Comparison of ENCODE assay signal across 1 cellular context in the genomic region with DNA sequence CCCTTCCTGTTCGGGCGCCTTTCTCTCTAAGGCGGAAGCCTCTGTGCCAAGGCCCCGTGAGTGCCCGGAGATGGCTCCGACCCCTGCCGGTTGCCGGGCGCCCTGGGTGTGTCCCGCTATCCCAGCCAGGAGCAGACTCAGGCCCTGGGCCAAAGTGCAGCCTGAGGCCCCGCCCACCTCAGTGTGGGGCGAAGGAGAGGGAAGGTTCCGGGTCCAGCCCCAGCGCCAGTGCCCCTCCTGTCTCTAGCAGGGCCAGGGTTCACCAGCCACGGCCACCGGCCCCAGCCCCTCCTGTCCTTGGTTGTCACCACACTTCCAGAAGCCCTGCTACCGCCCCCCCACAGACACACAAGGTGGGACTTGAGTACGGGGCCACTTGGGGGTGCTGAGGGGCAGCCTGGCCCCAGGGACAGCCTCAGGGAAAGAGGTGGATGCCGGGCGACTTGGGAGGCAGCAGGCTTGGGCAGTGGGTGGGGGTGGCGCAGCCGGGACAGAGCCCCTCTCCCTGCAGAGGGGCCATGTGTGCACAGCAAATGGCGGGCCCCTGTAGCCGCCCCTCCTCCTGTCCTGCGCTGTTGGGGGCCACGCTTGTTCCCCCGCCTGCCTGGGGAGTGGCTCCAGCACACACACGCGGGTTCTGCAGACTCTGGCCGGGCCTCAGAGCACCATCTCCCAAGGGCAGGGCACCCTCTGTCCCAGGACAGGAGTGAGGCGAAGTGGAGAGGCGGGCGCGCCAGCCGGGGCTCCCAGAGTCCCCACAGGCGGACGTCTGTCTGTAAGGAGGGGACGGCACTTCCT.
TF ChIP-seq lines count a peak whose summit lies in the region.

No MANE protein-coding gene starts in this region.

TF ChIP-seq in HepG2, 621 proteins besides CTCF, POLR2A, EP300 and RAD21 (continued from another document and continues in another):
- TF ChIP-seq, protein P1, sequence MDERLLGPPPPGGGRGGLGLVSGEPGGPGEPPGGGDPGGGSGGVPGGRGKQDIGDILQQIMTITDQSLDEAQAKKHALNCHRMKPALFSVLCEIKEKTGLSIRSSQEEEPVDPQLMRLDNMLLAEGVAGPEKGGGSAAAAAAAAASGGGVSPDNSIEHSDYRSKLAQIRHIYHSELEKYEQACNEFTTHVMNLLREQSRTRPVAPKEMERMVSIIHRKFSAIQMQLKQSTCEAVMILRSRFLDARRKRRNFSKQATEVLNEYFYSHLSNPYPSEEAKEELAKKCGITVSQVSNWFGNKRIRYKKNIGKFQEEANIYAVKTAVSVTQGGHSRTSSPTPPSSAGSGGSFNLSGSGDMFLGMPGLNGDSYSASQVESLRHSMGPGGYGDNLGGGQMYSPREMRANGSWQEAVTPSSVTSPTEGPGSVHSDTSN (CRISPR knock-in tag; IDR thresholded peaks at IDR 0.05) = no peak
- TF ChIP-seq SAP130 (CRISPR knock-in tag; IDR thresholded peaks at IDR 0.05; ENCODE audit: low read depth) (peak; percentile 93), ZNF17 (CRISPR knock-in tag; IDR thresholded peaks at IDR 0.05) (no peak), RBM22 (optimal IDR thresholded peaks at IDR 0.05; ENCODE audit: low read length) (peak; percentile 26), GFI1 (CRISPR knock-in tag; IDR thresholded peaks at IDR 0.05; ENCODE audit: borderline replicate concordance) (peak; percentile 87), ZNF850 (CRISPR knock-in tag; conservative IDR thresholded peaks at IDR 0.05) (no peak), KAT2B (IDR thresholded peaks at IDR 0.05; ENCODE audit: borderline replicate concordance, low read depth, low read length) (no peak), RORA (CRISPR knock-in tag; IDR thresholded peaks at IDR 0.05) (no peak), CREM (IDR thresholded peaks at IDR 0.05) (peak; percentile 57; the same call in 1 of the 2 replicates), CREM (CRISPR knock-in tag; IDR thresholded peaks at IDR 0.05) (no peak), ZFP36 (IDR thresholded peaks at IDR 0.05; ENCODE audit: borderline replicate concordance, low read depth, low read length, partially characterized antibody) (no peak), MTA1 (CRISPR knock-in tag; IDR thresholded peaks at IDR 0.05; ENCODE audit: borderline replicate concordance) (peak; percentile 59), NR1H2 (CRISPR knock-in tag; IDR thresholded peaks at IDR 0.05; ENCODE audit: borderline replicate concordance, low read depth) (no peak; the same call in 1 of the 2 replicates), TCF7 (IDR thresholded peaks at IDR 0.05; ENCODE audit: low read depth) (no peak), ZSCAN22 (CRISPR knock-in tag; IDR thresholded peaks at IDR 0.05) (no peak), GZF1 (CRISPR knock-in tag; IDR thresholded peaks at IDR 0.05) (peak; percentile 81), ZNF557 (CRISPR knock-in tag; IDR thresholded peaks at IDR 0.05) (no peak; the same call in 1 of the 2 replicates), ZFP1 (CRISPR knock-in tag; IDR thresholded peaks at IDR 0.05) (0 out of 2 replicates have a peak, but pooled peaks have one; percentile 40), EHMT2 (IDR thresholded peaks at IDR 0.05; ENCODE audit: borderline replicate concordance, low read depth, low read length) (no peak), ESRRA (CRISPR knock-in tag; IDR thresholded peaks at IDR 0.05; ENCODE audit: low read depth) (peak; percentile 65; the same call in 1 of the 2 replicates), ZNF564 (CRISPR knock-in tag; IDR thresholded peaks at IDR 0.05) (no peak; the same call in 1 of the 2 replicates), ZNF205 (CRISPR knock-in tag; IDR thresholded peaks at IDR 0.05) (peak; percentile 7; the same call in 1 of the 2 replicates), ZNF510 (CRISPR knock-in tag; IDR thresholded peaks at IDR 0.05; ENCODE audit: low read depth) (peak; percentile 45; the same call in 1 of the 2 replicates), ZBTB42 (CRISPR knock-in tag; IDR thresholded peaks at IDR 0.05) (no peak), NCOR1 (IDR thresholded peaks at IDR 0.05; ENCODE audit: borderline replicate concordance, low read length) (peak; percentile 53; the same call in 1 of the 2 replicates), ZFP82 (CRISPR knock-in tag; IDR thresholded peaks at IDR 0.05; ENCODE audit: borderline replicate concordance) (peak; percentile 88; the same call in 1 of the 2 replicates), KLF15 (CRISPR knock-in tag; IDR thresholded peaks at IDR 0.05; ENCODE audit: borderline replicate concordance) (no peak), ZKSCAN1 (IDR thresholded peaks at IDR 0.05; ENCODE audit: low read length) (no peak), ZNF232 (CRISPR knock-in tag; IDR thresholded peaks at IDR 0.05; ENCODE audit: borderline replicate concordance) (peak; percentile 58; the same call in 1 of the 2 replicates), ZNF878 (CRISPR knock-in tag; IDR thresholded peaks at IDR 0.05) (no peak), ADNP (CRISPR knock-in tag; IDR thresholded peaks at IDR 0.05) (no peak), MAFF (IDR thresholded peaks at IDR 0.05; ENCODE audit: low read depth, low read length) (no peak), ZNF749 (CRISPR knock-in tag; IDR thresholded peaks at IDR 0.05; ENCODE audit: borderline replicate concordance) (peak; percentile 68; the same call in 1 of the 2 replicates), ZNF3 (CRISPR knock-in tag; IDR thresholded peaks at IDR 0.05) (no peak), ZNF556 (CRISPR knock-in tag; IDR thresholded peaks at IDR 0.05; ENCODE audit: borderline replicate concordance) (peak; percentile 63; the same call in 1 of the 2 replicates), ZFP36L2 (CRISPR knock-in tag; IDR thresholded peaks at IDR 0.05) (no peak), ZNF775 (CRISPR knock-in tag; IDR thresholded peaks at IDR 0.05; ENCODE audit: borderline replicate concordance) (peak; percentile 26; the same call in 1 of the 2 replicates), ZNF761 (CRISPR knock-in tag; conservative IDR thresholded peaks at IDR 0.05) (peak; percentile 82; the same call in 1 of the 2 replicates), ZNF367 (CRISPR knock-in tag; IDR thresholded peaks at IDR 0.05; ENCODE audit: borderline replicate concordance) (no peak), ASH2L (IDR thresholded peaks at IDR 0.05; ENCODE audit: insufficient read length, low read depth, low read length) (no peak), MED8 (CRISPR knock-in tag; IDR thresholded peaks at IDR 0.05; ENCODE audit: insufficient replicate concordance) (peak; percentile 59)
- TF ChIP-seq, protein P2, sequence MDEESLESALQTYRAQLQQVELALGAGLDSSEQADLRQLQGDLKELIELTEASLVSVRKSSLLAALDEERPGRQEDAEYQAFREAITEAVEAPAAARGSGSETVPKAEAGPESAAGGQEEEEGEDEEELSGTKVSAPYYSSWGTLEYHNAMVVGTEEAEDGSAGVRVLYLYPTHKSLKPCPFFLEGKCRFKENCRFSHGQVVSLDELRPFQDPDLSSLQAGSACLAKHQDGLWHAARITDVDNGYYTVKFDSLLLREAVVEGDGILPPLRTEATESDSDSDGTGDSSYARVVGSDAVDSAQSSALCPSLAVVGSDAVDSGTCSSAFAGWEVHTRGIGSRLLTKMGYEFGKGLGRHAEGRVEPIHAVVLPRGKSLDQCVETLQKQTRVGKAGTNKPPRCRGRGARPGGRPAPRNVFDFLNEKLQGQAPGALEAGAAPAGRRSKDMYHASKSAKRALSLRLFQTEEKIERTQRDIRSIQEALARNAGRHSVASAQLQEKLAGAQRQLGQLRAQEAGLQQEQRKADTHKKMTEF (CRISPR knock-in tag; IDR thresholded peaks at IDR 0.05) = peak; percentile 65; the same call in 1 of the 2 replicates
- TF ChIP-seq, protein P3, sequence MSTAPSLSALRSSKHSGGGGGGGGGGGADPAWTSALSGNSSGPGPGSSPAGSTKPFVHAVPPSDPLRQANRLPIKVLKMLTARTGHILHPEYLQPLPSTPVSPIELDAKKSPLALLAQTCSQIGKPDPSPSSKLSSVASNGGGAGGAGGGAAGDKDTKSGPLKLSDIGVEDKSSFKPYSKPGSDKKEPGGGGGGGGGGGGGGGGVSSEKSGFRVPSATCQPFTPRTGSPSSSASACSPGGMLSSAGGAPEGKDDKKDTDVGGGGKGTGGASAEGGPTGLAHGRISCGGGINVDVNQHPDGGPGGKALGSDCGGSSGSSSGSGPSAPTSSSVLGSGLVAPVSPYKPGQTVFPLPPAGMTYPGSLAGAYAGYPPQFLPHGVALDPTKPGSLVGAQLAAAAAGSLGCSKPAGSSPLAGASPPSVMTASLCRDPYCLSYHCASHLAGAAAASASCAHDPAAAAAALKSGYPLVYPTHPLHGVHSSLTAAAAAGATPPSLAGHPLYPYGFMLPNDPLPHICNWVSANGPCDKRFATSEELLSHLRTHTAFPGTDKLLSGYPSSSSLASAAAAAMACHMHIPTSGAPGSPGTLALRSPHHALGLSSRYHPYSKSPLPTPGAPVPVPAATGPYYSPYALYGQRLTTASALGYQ (CRISPR knock-in tag; IDR thresholded peaks at IDR 0.05) = peak; percentile 71; the same call in 1 of the 2 replicates
- TF ChIP-seq, protein P4, sequence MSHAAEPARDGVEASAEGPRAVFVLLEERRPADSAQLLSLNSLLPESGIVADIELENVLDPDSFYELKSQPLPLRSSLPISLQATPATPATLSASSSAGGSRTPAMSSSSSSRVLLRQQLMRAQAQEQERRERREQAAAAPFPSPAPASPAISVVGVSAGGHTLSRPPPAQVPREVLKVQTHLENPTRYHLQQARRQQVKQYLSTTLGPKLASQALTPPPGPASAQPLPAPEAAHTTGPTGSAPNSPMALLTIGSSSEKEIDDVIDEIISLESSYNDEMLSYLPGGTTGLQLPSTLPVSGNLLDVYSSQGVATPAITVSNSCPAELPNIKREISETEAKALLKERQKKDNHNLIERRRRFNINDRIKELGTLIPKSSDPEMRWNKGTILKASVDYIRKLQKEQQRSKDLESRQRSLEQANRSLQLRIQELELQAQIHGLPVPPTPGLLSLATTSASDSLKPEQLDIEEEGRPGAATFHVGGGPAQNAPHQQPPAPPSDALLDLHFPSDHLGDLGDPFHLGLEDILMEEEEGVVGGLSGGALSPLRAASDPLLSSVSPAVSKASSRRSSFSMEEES (CRISPR knock-in tag; IDR thresholded peaks at IDR 0.05) = peak; percentile 14
- TF ChIP-seq, protein P5, sequence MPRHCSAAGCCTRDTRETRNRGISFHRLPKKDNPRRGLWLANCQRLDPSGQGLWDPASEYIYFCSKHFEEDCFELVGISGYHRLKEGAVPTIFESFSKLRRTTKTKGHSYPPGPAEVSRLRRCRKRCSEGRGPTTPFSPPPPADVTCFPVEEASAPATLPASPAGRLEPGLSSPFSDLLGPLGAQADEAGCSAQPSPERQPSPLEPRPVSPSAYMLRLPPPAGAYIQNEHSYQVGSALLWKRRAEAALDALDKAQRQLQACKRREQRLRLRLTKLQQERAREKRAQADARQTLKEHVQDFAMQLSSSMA (CRISPR knock-in tag; IDR thresholded peaks at IDR 0.05) = peak; percentile 80; the same call in 1 of the 2 replicates
- TF ChIP-seq, protein P6, sequence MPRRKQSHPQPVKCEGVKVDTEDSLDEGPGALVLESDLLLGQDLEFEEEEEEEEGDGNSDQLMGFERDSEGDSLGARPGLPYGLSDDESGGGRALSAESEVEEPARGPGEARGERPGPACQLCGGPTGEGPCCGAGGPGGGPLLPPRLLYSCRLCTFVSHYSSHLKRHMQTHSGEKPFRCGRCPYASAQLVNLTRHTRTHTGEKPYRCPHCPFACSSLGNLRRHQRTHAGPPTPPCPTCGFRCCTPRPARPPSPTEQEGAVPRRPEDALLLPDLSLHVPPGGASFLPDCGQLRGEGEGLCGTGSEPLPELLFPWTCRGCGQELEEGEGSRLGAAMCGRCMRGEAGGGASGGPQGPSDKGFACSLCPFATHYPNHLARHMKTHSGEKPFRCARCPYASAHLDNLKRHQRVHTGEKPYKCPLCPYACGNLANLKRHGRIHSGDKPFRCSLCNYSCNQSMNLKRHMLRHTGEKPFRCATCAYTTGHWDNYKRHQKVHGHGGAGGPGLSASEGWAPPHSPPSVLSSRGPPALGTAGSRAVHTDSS (CRISPR knock-in tag; conservative IDR thresholded peaks at IDR 0.05) = no peak
- TF ChIP-seq, protein P7, sequence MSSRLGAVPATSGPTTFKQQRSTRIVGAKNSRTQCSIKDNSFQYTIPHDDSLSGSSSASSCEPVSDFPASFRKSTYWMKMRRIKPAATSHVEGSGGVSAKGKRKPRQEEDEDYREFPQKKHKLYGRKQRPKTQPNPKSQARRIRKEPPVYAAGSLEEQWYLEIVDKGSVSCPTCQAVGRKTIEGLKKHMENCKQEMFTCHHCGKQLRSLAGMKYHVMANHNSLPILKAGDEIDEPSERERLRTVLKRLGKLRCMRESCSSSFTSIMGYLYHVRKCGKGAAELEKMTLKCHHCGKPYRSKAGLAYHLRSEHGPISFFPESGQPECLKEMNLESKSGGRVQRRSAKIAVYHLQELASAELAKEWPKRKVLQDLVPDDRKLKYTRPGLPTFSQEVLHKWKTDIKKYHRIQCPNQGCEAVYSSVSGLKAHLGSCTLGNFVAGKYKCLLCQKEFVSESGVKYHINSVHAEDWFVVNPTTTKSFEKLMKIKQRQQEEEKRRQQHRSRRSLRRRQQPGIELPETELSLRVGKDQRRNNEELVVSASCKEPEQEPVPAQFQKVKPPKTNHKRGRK (CRISPR knock-in tag; IDR thresholded peaks at IDR 0.05) = no peak
- TF ChIP-seq, protein P8, sequence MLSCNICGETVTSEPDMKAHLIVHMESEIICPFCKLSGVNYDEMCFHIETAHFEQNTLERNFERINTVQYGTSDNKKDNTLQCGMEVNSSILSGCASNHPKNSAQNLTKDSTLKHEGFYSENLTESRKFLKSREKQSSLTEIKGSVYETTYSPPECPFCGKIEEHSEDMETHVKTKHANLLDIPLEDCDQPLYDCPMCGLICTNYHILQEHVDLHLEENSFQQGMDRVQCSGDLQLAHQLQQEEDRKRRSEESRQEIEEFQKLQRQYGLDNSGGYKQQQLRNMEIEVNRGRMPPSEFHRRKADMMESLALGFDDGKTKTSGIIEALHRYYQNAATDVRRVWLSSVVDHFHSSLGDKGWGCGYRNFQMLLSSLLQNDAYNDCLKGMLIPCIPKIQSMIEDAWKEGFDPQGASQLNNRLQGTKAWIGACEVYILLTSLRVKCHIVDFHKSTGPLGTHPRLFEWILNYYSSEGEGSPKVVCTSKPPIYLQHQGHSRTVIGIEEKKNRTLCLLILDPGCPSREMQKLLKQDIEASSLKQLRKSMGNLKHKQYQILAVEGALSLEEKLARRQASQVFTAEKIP (CRISPR knock-in tag; IDR thresholded peaks at IDR 0.05; ENCODE audit: borderline replicate concordance) = no peak
- TF ChIP-seq, protein P9, sequence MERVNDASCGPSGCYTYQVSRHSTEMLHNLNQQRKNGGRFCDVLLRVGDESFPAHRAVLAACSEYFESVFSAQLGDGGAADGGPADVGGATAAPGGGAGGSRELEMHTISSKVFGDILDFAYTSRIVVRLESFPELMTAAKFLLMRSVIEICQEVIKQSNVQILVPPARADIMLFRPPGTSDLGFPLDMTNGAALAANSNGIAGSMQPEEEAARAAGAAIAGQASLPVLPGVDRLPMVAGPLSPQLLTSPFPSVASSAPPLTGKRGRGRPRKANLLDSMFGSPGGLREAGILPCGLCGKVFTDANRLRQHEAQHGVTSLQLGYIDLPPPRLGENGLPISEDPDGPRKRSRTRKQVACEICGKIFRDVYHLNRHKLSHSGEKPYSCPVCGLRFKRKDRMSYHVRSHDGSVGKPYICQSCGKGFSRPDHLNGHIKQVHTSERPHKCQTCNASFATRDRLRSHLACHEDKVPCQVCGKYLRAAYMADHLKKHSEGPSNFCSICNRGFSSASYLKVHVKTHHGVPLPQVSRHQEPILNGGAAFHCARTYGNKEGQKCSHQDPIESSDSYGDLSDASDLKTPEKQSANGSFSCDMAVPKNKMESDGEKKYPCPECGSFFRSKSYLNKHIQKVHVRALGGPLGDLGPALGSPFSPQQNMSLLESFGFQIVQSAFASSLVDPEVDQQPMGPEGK (CRISPR knock-in tag; IDR thresholded peaks at IDR 0.05) = peak; percentile 91
